ENCODE assay signal across 8 cellular contexts in the genomic region with DNA sequence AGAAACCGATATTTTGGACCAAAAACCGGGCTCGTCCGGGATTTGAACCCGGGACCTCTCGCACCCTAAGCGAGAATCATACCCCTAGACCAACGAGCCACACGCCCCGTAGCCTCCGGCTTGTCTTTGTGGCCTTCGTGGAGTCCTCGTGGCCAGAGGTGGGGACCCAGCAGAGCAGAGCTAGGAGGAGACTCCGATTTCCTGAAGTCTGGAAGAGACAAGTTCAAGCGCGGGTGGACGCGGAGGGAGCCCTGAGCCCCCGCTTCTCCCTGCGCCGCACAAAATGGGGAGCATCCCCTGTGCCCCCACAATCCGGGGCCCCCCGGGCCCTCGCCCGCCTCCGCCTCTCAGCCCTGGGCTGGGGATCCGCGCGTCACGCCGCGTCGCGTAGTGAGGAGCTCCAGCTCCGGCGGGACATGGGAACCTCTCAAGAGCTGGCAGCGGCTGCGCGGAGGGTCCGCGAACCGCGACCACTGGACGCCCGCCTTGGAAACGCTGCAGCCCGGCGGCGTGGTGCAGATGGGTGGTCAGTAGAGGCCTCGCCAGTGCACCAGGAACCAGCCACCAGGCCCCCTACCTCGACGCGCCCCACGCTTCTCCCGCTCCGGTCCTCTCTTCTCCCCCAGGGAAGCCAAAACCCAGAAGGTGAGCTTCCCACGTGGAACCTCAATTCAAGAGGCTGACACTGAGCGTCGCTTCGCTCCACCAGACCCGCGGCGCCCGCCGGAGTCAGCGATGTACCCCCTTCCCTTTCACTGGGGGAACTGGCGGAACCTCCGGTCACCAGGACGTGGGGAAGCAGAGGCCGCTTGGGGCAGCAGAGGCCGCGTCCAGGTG. TPM values are rescaled to one million over a fixed set of nuclear protein-coding genes. Genes with fewer than 3 reads are reported as not detected.
DNase-seq lines count a peak whose midpoint lies in the region; ATAC-seq, FAIRE-seq and TF ChIP-seq lines count a peak whose summit lies in the region.

No MANE protein-coding gene starts in this region.

- no peak for FAIRE-seq in RCC 7860 (lab: Jason Lieb, UNC)

- H3K27ac ChIP-seq in body of pancreas: no peak overlapping the region

- ATAC-seq in body of pancreas: peak; percentile 52
- no peak for ATAC-seq in stimulated activated memory B cell treated with anti-CD40 and anti-IgM and Interleukin-4, amounts not matched to agents 10 μg/mL and 1 μg/mL and 100 μg/mL, for 72 hours
- ATAC-seq in GM18517 (IDR thresholded peaks at IDR 0.05; ENCODE audit: unreplicated experiment): no peak

- no peaks in the 10 kb centered on the region for H3K36me3 Mint-ChIP-seq in stimulated activated memory B cell treated with anti-CD40 and anti-IgM and Interleukin-4, amounts not matched to agents 10 μg/mL and 1 μg/mL and 100 μg/mL, for 72 hours

- peak; percentile 47 for DNase-seq in NCI-H345 (lab: John Stamatoyannopoulos, UW)
- no peak for DNase-seq in NCI-H345 treated with DMSO at 0.1 percent for 48 hours (lab: John Stamatoyannopoulos, UW; ENCODE audit: unreplicated experiment)
- DNase-seq in RCC 7860 (ENCODE audit: low spot score): peak; percentile 82
- peak; percentile 37 to 50 (median 46) for DNase-seq in body of pancreas
- peak; percentile 56 for DNase-seq in iris pigment epithelial cell (ENCODE audit: low read depth)
- no peak for DNase-seq in GM19240 (ENCODE audit: insufficient read length, low spot score)

- H3K27me3 Mint-ChIP-seq in stimulated activated memory B cell treated with anti-CD40 and anti-IgM and Interleukin-4, amounts not matched to agents 10 μg/mL and 1 μg/mL and 100 μg/mL, for 72 hours: peaks cover 92% of the 10 kb centered on the region

- H3K9me3 ChIP-seq in body of pancreas: no peaks in the 10 kb centered on the region

- peak in 5 of 7 experiments; percentile 24 to 50 (median 44) for TF ChIP-seq CTCF in body of pancreas (IDR thresholded peaks at IDR 0.05)

- peaks cover 16% of the 10 kb centered on the region for H3K4me1 ChIP-seq in body of pancreas

- H3K4me1 Mint-ChIP-seq in stimulated activated memory B cell treated with anti-CD40 and anti-IgM and Interleukin-4, amounts not matched to agents 10 μg/mL and 1 μg/mL and 100 μg/mL, for 72 hours: peaks cover 25% of the 10 kb centered on the region

- no peak overlapping the region for H3K4me3 ChIP-seq in body of pancreas

- no peaks in the 10 kb centered on the region for H3K36me3 ChIP-seq in body of pancreas (replicated peaks in 1 of 2; ENCODE audit: insufficient read depth in 1 of 2, low read depth in 2 of 2)

- no peak for TF ChIP-seq POLR2A in body of pancreas (IDR thresholded peaks at IDR 0.05)

- H3K27ac Mint-ChIP-seq in stimulated activated memory B cell treated with anti-CD40 and anti-IgM and Interleukin-4, amounts not matched to agents 10 μg/mL and 1 μg/mL and 100 μg/mL, for 72 hours: peak overlapping the region; percentile 73

- peak overlapping the region; percentile 74 for H3K4me3 Mint-ChIP-seq in stimulated activated memory B cell treated with anti-CD40 and anti-IgM and Interleukin-4, amounts not matched to agents 10 μg/mL and 1 μg/mL and 100 μg/mL, for 72 hours

- H3K27me3 ChIP-seq in body of pancreas: peaks cover 0 to 40% of the 10 kb centered on the region in 2 donors

- H3K9me3 Mint-ChIP-seq in stimulated activated memory B cell treated with anti-CD40 and anti-IgM and Interleukin-4, amounts not matched to agents 10 μg/mL and 1 μg/mL and 100 μg/mL, for 72 hours: no peaks in the 10 kb centered on the region

- intact Hi-C loops in body of pancreas (cut with DNase I): no loop called here

- 1 to 4% methylated on average over 10 to 52 of the region's 72 CpGs for WGBS in body of pancreas, 2 donors

RNA-seq across cellular contexts. Expression of a gene that starts 5.2 kb away (rescaled TPM):
- not detected for total RNA-seq in body of pancreas

RNA-seq across cellular contexts. Expression of a gene that starts 48.0 kb away (rescaled TPM):
- total RNA-seq in body of pancreas: 10 to 100 TPM; 12.5 to 21.4 TPM

RNA-seq across cellular contexts. Expression of a gene that starts 52.1 kb away (rescaled TPM):
- 1 to 10 TPM; 2.0 to 7.0 TPM for total RNA-seq in body of pancreas

Comparison
In these comparisons a context has a peak if more than half of its experiments do, and no peak if none do; other contexts are left out.
1. DNase-seq: peak in NCI-H345 (single experiment), RCC 7860 (single experiment), body of pancreas (4 of 4) and iris pigment epithelial cell (single experiment); none in NCI-H345 treated with DMSO at 0.1 percent for 48 hours (single experiment) and GM19240 (single experiment).